In the genomic region with DNA sequence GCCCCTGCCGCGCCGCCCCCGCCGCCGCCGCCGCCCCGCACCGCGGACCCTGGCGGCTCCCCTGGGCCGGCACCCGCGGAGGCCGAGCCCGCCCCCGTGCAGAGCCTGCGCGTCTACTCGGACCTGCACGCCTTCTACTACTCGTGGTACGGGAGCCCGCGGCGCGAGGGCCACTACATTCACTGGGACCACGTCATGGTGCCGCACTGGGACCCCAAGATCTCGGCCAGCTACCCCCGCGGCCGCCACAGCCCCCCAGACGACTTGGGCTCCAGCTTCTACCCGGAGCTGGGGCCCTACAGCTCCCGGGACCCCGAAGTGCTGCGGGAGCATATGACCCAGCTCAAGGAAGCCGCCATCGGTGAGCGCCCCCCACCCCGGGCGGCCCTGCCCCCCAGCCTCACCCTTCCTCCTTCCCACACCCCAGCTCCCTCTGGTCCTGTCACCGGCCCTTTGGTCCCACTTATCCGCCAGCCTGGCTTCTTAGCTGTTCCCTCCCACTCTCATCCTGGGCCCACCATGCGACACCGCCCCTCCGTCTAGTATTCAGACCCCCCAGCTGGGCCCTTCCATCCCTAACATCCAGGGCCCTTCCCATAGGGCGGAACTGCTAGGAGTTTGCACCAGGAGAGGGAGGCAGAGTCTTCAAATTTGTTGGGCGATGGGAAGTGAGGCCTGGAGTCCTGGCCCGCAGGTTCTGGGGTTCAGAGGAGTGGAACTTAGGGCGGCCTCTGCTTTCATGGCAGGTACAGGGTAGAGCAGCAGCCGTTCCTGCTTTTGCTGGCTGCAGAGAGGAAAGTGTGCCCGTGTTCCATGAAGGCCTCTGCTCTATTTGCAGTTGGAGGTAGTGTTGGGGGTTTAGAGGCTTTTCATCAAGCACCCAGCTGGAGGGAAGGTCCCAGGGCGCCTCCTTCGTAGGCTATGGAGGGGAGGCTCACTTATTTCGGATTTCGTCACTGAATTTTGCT, we compare ENCODE assay signal across 8 cellular contexts. TPM values are rescaled to one million over a fixed set of nuclear protein-coding genes. Genes with fewer than 3 reads are reported as not detected.
DNase-seq lines count a peak whose midpoint lies in the region; ATAC-seq and TF ChIP-seq lines count a peak whose summit lies in the region.

No MANE protein-coding gene starts in this region.

- H3K4me2 ChIP-seq in neuronal stem cell (ENCODE audit: insufficient read depth, low read length, poor library complexity, severe bottlenecking): peak overlapping the region; percentile 98

- intact Hi-C loops in A673 (cut with micrococcal nuclease; ENCODE audit: unreplicated experiment) (loop anchor here (10.0 kb wide), 1 partner anchor 50 kb away; no protein-coding TSS in a partner anchor), colonic mucosa (cut with DNase I) (no loop called here), sciatic nerve (cut with DNase I) (no loop called here)

- peak overlapping the region; percentile 50 for H3K23ac ChIP-seq in neuronal stem cell (ENCODE audit: low read depth, low read length, poor library complexity)

- H2BK5ac ChIP-seq in neuronal stem cell (ENCODE audit: low read length): no peak overlapping the region

- peak overlapping the region; percentile 100 for H2AFZ ChIP-seq in neuronal stem cell (ENCODE audit: low read length)

- H2BK15ac ChIP-seq in neuronal stem cell (ENCODE audit: low read length): no peak overlapping the region

- WGBS in neuronal stem cell (ENCODE audit: extremely low coverage in 2 of 2, insufficient read length in 2 of 2, insufficient replicate concordance in 1 of 2), 2 donors: no CpG with 5 or more reads among the region's 59 CpGs

- TF ChIP-seq CTCF in A673 (conservative IDR thresholded peaks at IDR 0.05; ENCODE audit: low read depth, low read length) (no peak), NB4 (IDR thresholded peaks at IDR 0.05; ENCODE audit: low read depth, low read length) (no peak), colonic mucosa (IDR thresholded peaks at IDR 0.05) (no peak)

- H4K8ac ChIP-seq in neuronal stem cell (ENCODE audit: low read depth, low read length): no peak overlapping the region

- H3K4me1 ChIP-seq in A673 (ENCODE audit: insufficient read depth, low read length, poor library complexity, severe bottlenecking) (no peaks in the 10 kb centered on the region), colonic mucosa (peaks cover 8% of the 10 kb centered on the region), neuronal stem cell (ENCODE audit: control insufficient read depth in 2 of 2, insufficient read depth in 1 of 2, low read depth in 1 of 2, low read length in 2 of 2) (peaks cover 0 to 6% of the 10 kb centered on the region in 2 donors)

- H3K27ac ChIP-seq in A673 (ENCODE audit: low read depth, low read length, poor library complexity, severe bottlenecking) (no peak overlapping the region), colonic mucosa (no peak overlapping the region), neuronal stem cell (replicated peaks; ENCODE audit: low read length) (no peak overlapping the region)

- peaks cover 3% of the 10 kb centered on the region for H3K79me1 ChIP-seq in neuronal stem cell (ENCODE audit: low read depth, low read length)

- H3K9ac ChIP-seq in colonic mucosa (ENCODE audit: low read depth in 2 of 2, low read length in 2 of 2) (peak overlapping the region in 1 of 2 donors; percentile 27), neuronal stem cell (ENCODE audit: low read depth, low read length, poor library complexity) (no peak overlapping the region)

- no TSS peak for BruUV-seq in A673 (replicated peaks; lab: Mats Ljungman, UMichigan)

- POLR2A ChIA-PET in A673 (lab: Charles Lee; ENCODE audit: low non-redundant PET): no interaction called here

- no peak overlapping the region for H2BK120ac ChIP-seq in neuronal stem cell (ENCODE audit: low read depth, low read length)

- no peak overlapping the region for H3K18ac ChIP-seq in neuronal stem cell (ENCODE audit: low read length)

- H3K14ac ChIP-seq in neuronal stem cell (ENCODE audit: low read length): no peak overlapping the region

- no peak overlapping the region for H2BK12ac ChIP-seq in neuronal stem cell (ENCODE audit: low read length)

- no peak overlapping the region for H4K91ac ChIP-seq in neuronal stem cell (ENCODE audit: low read depth, low read length, poor library complexity)

- no peak overlapping the region for H2AK5ac ChIP-seq in neuronal stem cell (ENCODE audit: low read depth, low read length)

- ATAC-seq in GM18502 (IDR thresholded peaks at IDR 0.05; ENCODE audit: poor library complexity, unreplicated experiment) (peak; percentile 35), sciatic nerve (no peak), GM18909 (IDR thresholded peaks at IDR 0.05; ENCODE audit: poor library complexity, unreplicated experiment) (no peak)

- H3K36me3 ChIP-seq in A673 (ENCODE audit: insufficient read depth, low read length, poor library complexity, severe bottlenecking) (no peaks in the 10 kb centered on the region), colonic mucosa (no peaks in the 10 kb centered on the region), neuronal stem cell (replicated peaks in 1 of 2; ENCODE audit: control insufficient read depth in 2 of 2, insufficient read depth in 2 of 2, low read length in 2 of 2) (peaks cover 0 to 30% of the 10 kb centered on the region in 2 donors)

- no peak for TF ChIP-seq POLR2A in NB4 (IDR thresholded peaks at IDR 0.05; ENCODE audit: extremely low read depth, insufficient read length)

- peaks cover 16% of the 10 kb centered on the region for H3K27me3 ChIP-seq in A673 (replicated peaks; ENCODE audit: insufficient read depth, low read depth, low read length, poor library complexity)
- H3K27me3 ChIP-seq in colonic mucosa: no peaks in the 10 kb centered on the region
- H3K27me3 ChIP-seq in neuronal stem cell (ENCODE audit: control insufficient read depth in 3 of 3, insufficient read depth in 3 of 3, low read depth in 1 of 3, low read length in 3 of 3): peaks cover 6 to 41% (median 15%) of the 10 kb centered on the region in 3 experiments

- no peak overlapping the region for H3K4ac ChIP-seq in neuronal stem cell (ENCODE audit: low read length)

- CTCF ChIA-PET in A673 (lab: Charles Lee): no interaction called here

- DNase-seq in A673 (ENCODE audit: low spot score) (no peak), NB4 (ENCODE audit: low read depth) (peak; percentile 8), colonic mucosa (no peak), neuronal stem cell (ENCODE audit: low spot score) (no peak), sciatic nerve (ENCODE audit: low spot score) (no peak), pons (ENCODE audit: low spot score) (no peak)

- H3K4me3 ChIP-seq in A673 (ENCODE audit: low read depth, low read length, poor library complexity, severe bottlenecking): peak overlapping the region; percentile 23
- H3K4me3 ChIP-seq in NB4 (ENCODE audit: low read depth, low read length): no peak overlapping the region
- H3K4me3 ChIP-seq in colonic mucosa: peak overlapping the region; percentile 50
- peak overlapping the region; percentile 12 to 83 for H3K4me3 ChIP-seq in neuronal stem cell (ENCODE audit: low read length in 2 of 2)

- no peaks in the 10 kb centered on the region for H3K9me3 ChIP-seq in A673 (ENCODE audit: low read depth, low read length, poor library complexity, severe bottlenecking)
- H3K9me3 ChIP-seq in colonic mucosa: no peaks in the 10 kb centered on the region
- no peaks in the 10 kb centered on the region for H3K9me3 ChIP-seq in neuronal stem cell (replicated peaks in 1 of 2; ENCODE audit: control insufficient read depth in 2 of 2, insufficient read depth in 1 of 2, low read depth in 1 of 2, low read length in 2 of 2)

RNA-seq across cellular contexts. Expression of a gene that starts 1.0 kb away (rescaled TPM):
- 5.9 and 7.3 TPM in 2 replicates for total RNA-seq in A673 (2021)
- 10 to 100 TPM in 1 of 2 donors, 1 to 10 TPM in 1; 6.6 to 18.2 TPM for total RNA-seq in colonic mucosa
- 0.39 TPM for polyA plus RNA-seq in neuronal stem cell (2013, experiment 1 of 2)
- 0.48 TPM for polyA plus RNA-seq in neuronal stem cell (2013, experiment 2 of 2)
- total RNA-seq in sciatic nerve: 2.3 TPM

RNA-seq across cellular contexts. Expression of a gene that starts 12.9 kb away (rescaled TPM):
- 31.0 and 33.5 TPM in 2 replicates for total RNA-seq in A673 (2021)
- total RNA-seq in colonic mucosa: 10 to 100 TPM; 28.3 to 51.4 TPM
- 49.0 TPM for polyA plus RNA-seq in neuronal stem cell (2013, experiment 1 of 2)
- 46.6 TPM for polyA plus RNA-seq in neuronal stem cell (2013, experiment 2 of 2)
- total RNA-seq in sciatic nerve: 30.3 TPM

RNA-seq across cellular contexts. Expression of a gene that starts 13.4 kb away (rescaled TPM):
- total RNA-seq in A673 (2021) (30.4 and 38.5 TPM in 2 replicates), colonic mucosa (10 to 100 TPM; 14.4 to 16.3 TPM), sciatic nerve (8.1 TPM)
- 12.0 TPM for polyA plus RNA-seq in neuronal stem cell (2013, experiment 1 of 2)
- 11.6 TPM for polyA plus RNA-seq in neuronal stem cell (2013, experiment 2 of 2)

RNA-seq across cellular contexts. Expression of a gene that starts 29.7 kb away (rescaled TPM):
- not detected in 2 replicates for total RNA-seq in A673 (2021)
- total RNA-seq in colonic mucosa: 10 to 100 TPM; 26.1 to 29.6 TPM
- polyA plus RNA-seq in neuronal stem cell (2013, experiment 1 of 2): 0.31 TPM
- 0.21 TPM for polyA plus RNA-seq in neuronal stem cell (2013, experiment 2 of 2)
- total RNA-seq in sciatic nerve: 1.6 TPM
